Comparison of ENCODE assay signal across 37 cellular contexts in genomic region chr4:81065446-81065845, GRCh38. TPM values are rescaled to one million over a fixed set of nuclear protein-coding genes. Genes with fewer than 3 reads are reported as not detected.
"Had no signal": no experiment of that assay in that cellular context is flagged by ENCODE, and none has a peak within 500 bp of the region (broad histone marks: within the 10 kb centered on the region; RNA-seq: fewer than 3 reads in every experiment).

No MANE protein-coding gene starts in this region.

- H3K9me3 ChIP-seq: adrenal gland, breast epithelium had no signal

- H3K4me1 Mint-ChIP-seq: activated CD4-positive, alpha-beta T cell treated with anti-CD3 and anti-CD28 coated beads, Interleukin-2, amount 10 ng/mL, durations not matched to agents 24 days and 14 days; activated CD8-positive, alpha-beta memory T cell treated with anti-CD3 and anti-CD28 coated beads, Interleukin-2, amount 10 ng/mL, durations not matched to agents 7 days and 5 days; activated naive CD4-positive, alpha-beta T cell treated with anti-CD3 and anti-CD28 coated beads, Interleukin-2, amount 50 U/mL, for 24 hours; activated naive CD8-positive, alpha-beta T cell treated with anti-CD3 and anti-CD28 coated beads for 36 hours; T-cell had no signal

- H3K36me3 ChIP-seq: adrenal gland, breast epithelium, cardiac muscle cell, WERI-Rb-1 had no signal

- DNase-seq: activated B cell treated with CpG ODN at 0.5 μM for 24 hours; activated CD4-positive, alpha-beta memory T cell treated with anti-CD3 and anti-CD28 coated beads for 36 hours; activated CD4-positive, alpha-beta T cell treated with anti-CD3 and anti-CD28 coated beads for 36 hours; activated CD4-positive, alpha-beta T cell treated with anti-CD3 and anti-CD28 coated beads, Interleukin-2, amount 10 ng/mL, durations not matched to agents 24 days and 14 days; activated CD4-positive, CD25-positive, alpha-beta regulatory T cell treated with anti-CD3 and anti-CD28 coated beads, Interleukin-2, amount 50 U/mL, for 72 hours; activated CD8-positive, alpha-beta memory T cell treated with anti-CD3 and anti-CD28 coated beads, Interleukin-2, amount 10 ng/mL, durations not matched to agents 7 days and 5 days; activated CD8-positive, alpha-beta memory T cell treated with anti-CD3 and anti-CD28 coated beads, Interleukin-2, amount 50 U/mL, for 4 hours; activated CD8-positive, alpha-beta T cell treated with anti-CD3 and anti-CD28 coated beads, Interleukin-2, amount 10 ng/mL, durations not matched to agents 7 days and 5 days; activated effector memory CD4-positive, alpha-beta T cell treated with anti-CD3 and anti-CD28 coated beads, Interleukin-2, amount 50 U/mL, for 16 hours; activated naive CD4-positive, alpha-beta T cell treated with anti-CD3 and anti-CD28 coated beads for 36 hours; activated naive CD8-positive, alpha-beta T cell treated with anti-CD3 and anti-CD28 coated beads for 36 hours; activated naive CD8-positive, alpha-beta T cell treated with anti-CD3 and anti-CD28 coated beads, Interleukin-2, amount 50 U/mL, for 24 hours; activated T-cell treated with anti-CD3 and anti-CD28 coated beads, Interleukin-2, amount 50 U/mL, for 1 hour; activated T-cell treated with anti-CD3 and anti-CD28 coated beads, Interleukin-2, amount 50 U/mL, for 48 hours; adrenal gland; amygdala; aorta; central memory CD4-positive, alpha-beta T cell; dorsolateral prefrontal cortex; effector memory CD4-positive, alpha-beta T cell; endodermal cell; head of caudate nucleus; T-cell; T-helper 9 cell; WERI-Rb-1 had no signal

- H3K4me3 ChIP-seq: adrenal gland, breast epithelium, cardiac muscle cell, coronary artery, dorsolateral prefrontal cortex had no signal

- H3K36me3 Mint-ChIP-seq: activated CD4-positive, alpha-beta memory T cell treated with anti-CD3 and anti-CD28 coated beads for 36 hours; activated CD8-positive, alpha-beta memory T cell treated with anti-CD3 and anti-CD28 coated beads, Interleukin-2, amount 10 ng/mL, durations not matched to agents 7 days and 5 days; activated naive CD4-positive, alpha-beta T cell treated with anti-CD3 and anti-CD28 coated beads, Interleukin-2, amount 50 U/mL, for 24 hours; activated naive CD8-positive, alpha-beta T cell treated with anti-CD3 and anti-CD28 coated beads for 36 hours; brain; T-cell had no signal

- H3K27me3 ChIP-seq: adrenal gland, breast epithelium had no signal

- H3K27ac ChIP-seq: adrenal gland, breast epithelium, cardiac muscle cell, coronary artery, dorsolateral prefrontal cortex, WERI-Rb-1 had no signal

- H3K4me3 Mint-ChIP-seq: activated B cell treated with CpG ODN at 0.5 μM for 24 hours; activated CD4-positive, alpha-beta memory T cell treated with anti-CD3 and anti-CD28 coated beads for 36 hours; activated CD4-positive, alpha-beta T cell treated with anti-CD3 and anti-CD28 coated beads for 36 hours; activated CD4-positive, alpha-beta T cell treated with anti-CD3 and anti-CD28 coated beads, Interleukin-2, amount 10 ng/mL, durations not matched to agents 24 days and 14 days; activated CD8-positive, alpha-beta memory T cell treated with anti-CD3 and anti-CD28 coated beads, Interleukin-2, amount 10 ng/mL, durations not matched to agents 7 days and 5 days; activated CD8-positive, alpha-beta T cell treated with anti-CD3 and anti-CD28 coated beads, Interleukin-2, amount 10 ng/mL, durations not matched to agents 7 days and 5 days; activated naive CD4-positive, alpha-beta T cell treated with anti-CD3 and anti-CD28 coated beads for 36 hours; activated naive CD4-positive, alpha-beta T cell treated with anti-CD3 and anti-CD28 coated beads, Interleukin-2, amount 50 U/mL, for 24 hours; activated naive CD8-positive, alpha-beta T cell treated with anti-CD3 and anti-CD28 coated beads for 36 hours; activated naive CD8-positive, alpha-beta T cell treated with anti-CD3 and anti-CD28 coated beads, Interleukin-2, amount 50 U/mL, for 24 hours; activated T-helper 1 cell treated with anti-CD3 and anti-CD28 coated beads, Interleukin-12 subunit alpha, Interleukin-12 subunit beta, Interleukin-2, Interleukin-4 antibody, amounts not matched to agents 30 ng/mL and 10 ng/mL and 1 ng/mL, durations not matched to agents 14 hours and 24 hours and 36 hours; brain; dendritic cell treated with granulocyte-macrophage colony-stimulating factor and Interleukin-4, amounts not matched to agents 40 ng/mL and 50 ng/mL, for 4 days; endodermal cell; T-cell; T-helper 1 cell treated with Interleukin-12 subunit alpha and Interleukin-12 subunit beta and Interleukin-4 antibody, amounts not matched to agents 30 μg/mL and 1 μg/mL, for 36 hours had no signal

- H3K27ac Mint-ChIP-seq: activated B cell treated with CpG ODN at 0.5 μM for 24 hours; activated CD4-positive, alpha-beta memory T cell treated with anti-CD3 and anti-CD28 coated beads for 36 hours; activated CD4-positive, alpha-beta T cell treated with anti-CD3 and anti-CD28 coated beads for 36 hours; activated CD4-positive, alpha-beta T cell treated with anti-CD3 and anti-CD28 coated beads, Interleukin-2, amount 10 ng/mL, durations not matched to agents 24 days and 14 days; activated CD8-positive, alpha-beta memory T cell treated with anti-CD3 and anti-CD28 coated beads, Interleukin-2, amount 10 ng/mL, durations not matched to agents 7 days and 5 days; activated CD8-positive, alpha-beta T cell treated with anti-CD3 and anti-CD28 coated beads, Interleukin-2, amount 10 ng/mL, durations not matched to agents 7 days and 5 days; activated naive CD4-positive, alpha-beta T cell treated with anti-CD3 and anti-CD28 coated beads for 36 hours; activated naive CD4-positive, alpha-beta T cell treated with anti-CD3 and anti-CD28 coated beads, Interleukin-2, amount 50 U/mL, for 24 hours; activated naive CD8-positive, alpha-beta T cell treated with anti-CD3 and anti-CD28 coated beads for 36 hours; activated naive CD8-positive, alpha-beta T cell treated with anti-CD3 and anti-CD28 coated beads, Interleukin-2, amount 50 U/mL, for 24 hours; activated T-helper 1 cell treated with anti-CD3 and anti-CD28 coated beads, Interleukin-12 subunit alpha, Interleukin-12 subunit beta, Interleukin-2, Interleukin-4 antibody, amounts not matched to agents 30 ng/mL and 10 ng/mL and 1 ng/mL, durations not matched to agents 14 hours and 24 hours and 36 hours; activated T-helper 2 cell treated with anti-CD3 and anti-CD28 coated beads, Interferon-gamma antibody, Interleukin-2, Interleukin-4, amounts not matched to agents 10 μg/mL and 5 μg/mL and 100 μg/mL, durations not matched to agents 14 hours and 24 hours and 36 hours; brain; dendritic cell treated with granulocyte-macrophage colony-stimulating factor and Interleukin-4, amounts not matched to agents 40 ng/mL and 50 ng/mL, for 4 days; endodermal cell; T-cell; T-helper 1 cell treated with Interleukin-12 subunit alpha and Interleukin-12 subunit beta and Interleukin-4 antibody, amounts not matched to agents 30 μg/mL and 1 μg/mL, for 36 hours had no signal

- ATAC-seq: activated CD4-positive, alpha-beta T cell treated with anti-CD3 and anti-CD28 coated beads for 36 hours; activated CD8-positive, alpha-beta memory T cell treated with anti-CD3 and anti-CD28 coated beads, Interleukin-2, amount 10 ng/mL, durations not matched to agents 7 days and 5 days; activated CD8-positive, alpha-beta T cell treated with anti-CD3 and anti-CD28 coated beads, Interleukin-2, amount 10 ng/mL, durations not matched to agents 7 days and 5 days; activated naive CD8-positive, alpha-beta T cell treated with anti-CD3 and anti-CD28 coated beads, Interleukin-2, amount 50 U/mL, for 24 hours; esophagus mucosa; T-cell had no signal

- H3K4me1 ChIP-seq: adrenal gland, breast epithelium had no signal

- H3K9me3 Mint-ChIP-seq: activated B cell treated with CpG ODN at 0.5 μM for 24 hours; activated CD4-positive, alpha-beta memory T cell treated with anti-CD3 and anti-CD28 coated beads for 36 hours; activated CD4-positive, alpha-beta T cell treated with anti-CD3 and anti-CD28 coated beads, Interleukin-2, amount 10 ng/mL, durations not matched to agents 24 days and 14 days; activated naive CD4-positive, alpha-beta T cell treated with anti-CD3 and anti-CD28 coated beads for 36 hours; activated naive CD4-positive, alpha-beta T cell treated with anti-CD3 and anti-CD28 coated beads, Interleukin-2, amount 50 U/mL, for 24 hours; activated naive CD8-positive, alpha-beta T cell treated with anti-CD3 and anti-CD28 coated beads for 36 hours; activated naive CD8-positive, alpha-beta T cell treated with anti-CD3 and anti-CD28 coated beads, Interleukin-2, amount 50 U/mL, for 24 hours; activated T-helper 1 cell treated with anti-CD3 and anti-CD28 coated beads, Interleukin-12 subunit alpha, Interleukin-12 subunit beta, Interleukin-2, Interleukin-4 antibody, amounts not matched to agents 30 ng/mL and 10 ng/mL and 1 ng/mL, durations not matched to agents 14 hours and 24 hours and 36 hours; activated T-helper 2 cell treated with anti-CD3 and anti-CD28 coated beads, Interferon-gamma antibody, Interleukin-2, Interleukin-4, amounts not matched to agents 10 μg/mL and 5 μg/mL and 100 μg/mL, durations not matched to agents 14 hours and 24 hours and 36 hours; brain; dendritic cell treated with granulocyte-macrophage colony-stimulating factor and Interleukin-4, amounts not matched to agents 40 ng/mL and 50 ng/mL, for 4 days; endodermal cell; T-cell; T-helper 1 cell treated with Interleukin-12 subunit alpha and Interleukin-12 subunit beta and Interleukin-4 antibody, amounts not matched to agents 30 μg/mL and 1 μg/mL, for 36 hours had no signal

RNA-seq across cellular contexts. Expression of gene BMP3, which starts 34.9 kb away (rescaled TPM):
- total RNA-seq: activated CD4-positive, alpha-beta memory T cell treated with anti-CD3 and anti-CD28 coated beads for 36 hours; activated CD4-positive, alpha-beta T cell treated with anti-CD3 and anti-CD28 coated beads for 36 hours; activated CD4-positive, alpha-beta T cell treated with anti-CD3 and anti-CD28 coated beads, Interleukin-2, amount 10 ng/mL, durations not matched to agents 24 days and 14 days; activated CD8-positive, alpha-beta memory T cell treated with anti-CD3 and anti-CD28 coated beads for 36 hours; activated CD8-positive, alpha-beta memory T cell treated with anti-CD3 and anti-CD28 coated beads, Interleukin-2, amount 10 ng/mL, durations not matched to agents 7 days and 5 days; activated CD8-positive, alpha-beta T cell treated with anti-CD3 and anti-CD28 coated beads, Interleukin-2, amount 10 ng/mL, durations not matched to agents 7 days and 5 days; activated naive CD4-positive, alpha-beta T cell treated with anti-CD3 and anti-CD28 coated beads for 36 hours; activated naive CD8-positive, alpha-beta T cell treated with anti-CD3 and anti-CD28 coated beads for 36 hours; activated T-helper 1 cell treated with anti-CD3 and anti-CD28 coated beads, Interleukin-12 subunit alpha, Interleukin-12 subunit beta, Interleukin-2, Interleukin-4 antibody, amounts not matched to agents 30 ng/mL and 10 ng/mL and 1 ng/mL, durations not matched to agents 14 hours and 24 hours and 36 hours; activated T-helper 2 cell treated with anti-CD3 and anti-CD28 coated beads, Interferon-gamma antibody, Interleukin-2, Interleukin-4, amounts not matched to agents 10 μg/mL and 5 μg/mL and 100 μg/mL, durations not matched to agents 14 hours and 24 hours and 36 hours; T-helper 2 cell treated with Interferon-gamma antibody and Interleukin-4, amounts not matched to agents 100 ng/mL and 5 ng/mL, for 36 hours had no signal
- polyA plus RNA-seq: cardiac muscle cell had no signal
